ENCODE assay signal across 19 cellular contexts in genomic region chr12:41067941-41068645, GRCh38.
"Had no signal": no experiment of that assay in that cellular context is flagged by ENCODE, and none has a peak within 500 bp of the region (broad histone marks: within the 10 kb centered on the region; RNA-seq: fewer than 3 reads in every experiment).

No MANE protein-coding gene starts in this region.

- ATAC-seq: activated CD4-positive, CD25-positive, alpha-beta regulatory T cell treated with anti-CD3 and anti-CD28 coated beads, Interleukin-2, amount 50 U/mL, for 24 hours; esophagus mucosa; gastrocnemius medialis; left lung; naive thymus-derived CD4-positive, alpha-beta T cell; sciatic nerve; stimulated activated naive CD8-positive, alpha-beta T cell treated with anti-CD3 and anti-CD28 coated beads, Interleukin-15, amount 100 ng/mL, for 72 hours had no signal

- H3K27ac ChIP-seq: ascending aorta, gastrocnemius medialis, left lung, ovary had no signal

- H3K4me3 Mint-ChIP-seq: activated naive CD4-positive, alpha-beta T cell treated with anti-CD3 and anti-CD28 coated beads, Interleukin-2, amount 50 U/mL, for 24 hours; naive thymus-derived CD4-positive, alpha-beta T cell; stimulated activated naive CD8-positive, alpha-beta T cell treated with anti-CD3 and anti-CD28 coated beads, Interleukin-15, amount 100 ng/mL, for 72 hours; T-helper 2 cell treated with Interferon-gamma antibody and Interleukin-4, amounts not matched to agents 5 μg/mL and 100 μg/mL, for 36 hours; type B pancreatic cell had no signal

- DNase-seq: activated CD4-positive, alpha-beta T cell treated with anti-CD3 and anti-CD28 coated beads, Interleukin-2, amount 50 U/mL, for 4 hours; activated gamma-delta T cell; cortex of kidney; effector CD4-positive, alpha-beta T cell; gastrocnemius medialis; head of caudate nucleus; left lung; naive thymus-derived CD4-positive, alpha-beta T cell; ovary; stimulated activated CD4-positive, alpha-beta T cell treated with anti-CD3 and anti-CD28 coated beads, Interleukin-4, amount 100 ng/mL, for 1 hour; stimulated activated naive CD8-positive, alpha-beta T cell treated with anti-CD3 and anti-CD28 coated beads, Interleukin-15, amount 100 ng/mL, for 72 hours had no signal

- H3K4me3 ChIP-seq: ascending aorta, gastrocnemius medialis, left lung, ovary, smooth muscle cell had no signal

- H3K27ac Mint-ChIP-seq: activated naive CD4-positive, alpha-beta T cell treated with anti-CD3 and anti-CD28 coated beads, Interleukin-2, amount 50 U/mL, for 24 hours; naive thymus-derived CD4-positive, alpha-beta T cell; stimulated activated naive CD8-positive, alpha-beta T cell treated with anti-CD3 and anti-CD28 coated beads, Interleukin-15, amount 100 ng/mL, for 72 hours; T-helper 2 cell treated with Interferon-gamma antibody and Interleukin-4, amounts not matched to agents 5 μg/mL and 100 μg/mL, for 36 hours; type B pancreatic cell had no signal

- H3K9me3 Mint-ChIP-seq: activated naive CD4-positive, alpha-beta T cell treated with anti-CD3 and anti-CD28 coated beads, Interleukin-2, amount 50 U/mL, for 24 hours; stimulated activated naive CD8-positive, alpha-beta T cell treated with anti-CD3 and anti-CD28 coated beads, Interleukin-15, amount 100 ng/mL, for 72 hours; T-helper 2 cell treated with Interferon-gamma antibody and Interleukin-4, amounts not matched to agents 5 μg/mL and 100 μg/mL, for 36 hours; type B pancreatic cell had no signal

- H3K36me3 Mint-ChIP-seq: activated naive CD4-positive, alpha-beta T cell treated with anti-CD3 and anti-CD28 coated beads, Interleukin-2, amount 50 U/mL, for 24 hours; naive thymus-derived CD4-positive, alpha-beta T cell; type B pancreatic cell had no signal

- H3K27me3 ChIP-seq: ascending aorta, gastrocnemius medialis, left lung, ovary had no signal

- H3K4me1 ChIP-seq: ascending aorta, gastrocnemius medialis, left lung had no signal

- H3K9me3 ChIP-seq: ascending aorta, gastrocnemius medialis, ovary had no signal

- H3K36me3 ChIP-seq: ascending aorta, gastrocnemius medialis, left lung, ovary had no signal

- H3K4me1 Mint-ChIP-seq: activated naive CD4-positive, alpha-beta T cell treated with anti-CD3 and anti-CD28 coated beads, Interleukin-2, amount 50 U/mL, for 24 hours; naive thymus-derived CD4-positive, alpha-beta T cell; stimulated activated naive CD8-positive, alpha-beta T cell treated with anti-CD3 and anti-CD28 coated beads, Interleukin-15, amount 100 ng/mL, for 72 hours had no signal

- H3K4me2 ChIP-seq: smooth muscle cell had no signal

- H3K27me3 Mint-ChIP-seq: activated naive CD4-positive, alpha-beta T cell treated with anti-CD3 and anti-CD28 coated beads, Interleukin-2, amount 50 U/mL, for 24 hours; naive thymus-derived CD4-positive, alpha-beta T cell; stimulated activated naive CD8-positive, alpha-beta T cell treated with anti-CD3 and anti-CD28 coated beads, Interleukin-15, amount 100 ng/mL, for 72 hours; type B pancreatic cell had no signal
